Comparison of ENCODE assay signal across 12 cellular contexts in the genomic region with DNA sequence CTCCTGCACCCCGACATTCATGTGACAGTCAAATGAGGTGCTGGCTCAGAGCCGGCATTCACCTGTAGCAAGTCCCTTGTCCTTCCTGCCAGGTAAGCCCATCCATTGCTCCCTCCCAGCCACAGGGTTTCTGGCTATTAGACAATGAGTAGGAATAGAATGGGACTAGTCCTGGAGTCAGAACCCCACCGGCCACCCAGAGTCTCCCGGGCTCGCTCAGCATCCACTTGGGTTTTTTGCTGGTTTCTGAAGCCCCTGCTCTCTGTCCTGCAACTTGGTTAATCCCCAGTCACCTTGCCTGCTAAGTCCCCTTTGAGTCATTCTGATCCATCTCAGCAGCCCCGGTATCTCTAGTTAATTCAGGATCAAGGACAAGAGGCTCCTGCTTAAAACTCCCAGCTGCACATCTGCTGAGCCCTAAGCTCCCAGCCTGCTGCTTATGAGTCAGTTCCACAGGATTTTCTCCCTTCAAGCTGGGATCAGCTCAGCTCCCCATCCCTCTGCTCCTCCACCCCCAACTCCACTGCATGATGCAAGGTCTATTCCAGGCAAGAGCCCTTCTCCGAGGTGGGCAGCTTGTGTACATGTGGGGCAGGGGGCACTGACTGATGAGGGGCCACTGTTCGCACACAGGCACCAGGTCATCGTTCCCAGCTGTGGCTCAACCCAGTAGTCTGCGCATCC. TPM values are rescaled to one million over a fixed set of nuclear protein-coding genes. Genes with fewer than 3 reads are reported as not detected.
DNase-seq lines count a peak whose midpoint lies in the region; TF ChIP-seq lines count a peak whose summit lies in the region.
"Had no signal": no experiment of that assay in that cellular context is flagged by ENCODE, and none has a peak within 500 bp of the region (broad histone marks: within the 10 kb centered on the region; RNA-seq: fewer than 3 reads in every experiment).

No MANE protein-coding gene starts in this region.

- H3K9ac ChIP-seq in Karpas-422 (ENCODE audit: low read length): no peak overlapping the region
- H3K9ac ChIP-seq: parathyroid adenoma had no signal

- DNase-seq in AG20443 (ENCODE audit: low spot score) (peak; percentile 79), NCI-H2171 treated with DMSO at 0.1 percent for 48 hours (lab: John Stamatoyannopoulos, UW) (peak; percentile 64), dedifferentiated amniotic fluid mesenchymal stem cell (ENCODE audit: extremely low spot score) (peak; percentile 73), retina (no peak), RPMI8226 (no peak), Karpas-422 (no peak), Kasumi-1 (lab: John Stamatoyannopoulos, UW) (no peak)
- DNase-seq: activated naive CD4-positive, alpha-beta T cell treated with anti-CD3 and anti-CD28 coated beads, Interleukin-2, amount 10 ng/mL, durations not matched to agents 7 days and 5 days; Caco-2; NCI-H345 had no signal

- H3K4me3 ChIP-seq in Karpas-422 (ENCODE audit: low read length): no peak overlapping the region

- no peaks in the 10 kb centered on the region for H4K20me1 ChIP-seq in Karpas-422 (ENCODE audit: insufficient read depth, low read depth, low read length)

- H3K4me3 Mint-ChIP-seq in nephron: no peak overlapping the region
- H3K4me3 Mint-ChIP-seq: activated naive CD4-positive, alpha-beta T cell treated with anti-CD3 and anti-CD28 coated beads, Interleukin-2, amount 10 ng/mL, durations not matched to agents 7 days and 5 days had no signal

- H2AFZ ChIP-seq in Karpas-422 (ENCODE audit: low read length): no peak overlapping the region
- H2AFZ ChIP-seq: parathyroid adenoma had no signal

- H3K27me3 ChIP-seq in Karpas-422 (ENCODE audit: low read length): no peaks in the 10 kb centered on the region

- no peaks in the 10 kb centered on the region for H3K79me2 ChIP-seq in Karpas-422 (ENCODE audit: low read length)
- H3K79me2 ChIP-seq: parathyroid adenoma had no signal

- H3K27ac ChIP-seq in Karpas-422 (ENCODE audit: low read length): no peak overlapping the region
- H3K27ac ChIP-seq: parathyroid adenoma had no signal

- H3K27ac Mint-ChIP-seq in nephron: peak overlapping the region in 2 of 3 experiments; percentile 51 to 69
- H3K27ac Mint-ChIP-seq: activated naive CD4-positive, alpha-beta T cell treated with anti-CD3 and anti-CD28 coated beads, Interleukin-2, amount 10 ng/mL, durations not matched to agents 7 days and 5 days had no signal

- H3K36me3 ChIP-seq in Karpas-422 (ENCODE audit: insufficient read depth, low read length): no peaks in the 10 kb centered on the region

- H3K4me1 Mint-ChIP-seq in nephron: peaks cover 61% of the 10 kb centered on the region

- peaks cover 6% of the 10 kb centered on the region for H3K27me3 Mint-ChIP-seq in nephron (ENCODE audit: low read depth)

- no peaks in the 10 kb centered on the region for H3K9me2 ChIP-seq in Karpas-422 (replicated peaks; ENCODE audit: insufficient read depth, low read length)

- H3K9me3 ChIP-seq in Karpas-422 (ENCODE audit: low read length): no peaks in the 10 kb centered on the region
- H3K9me3 ChIP-seq: Caco-2 had no signal

- TF ChIP-seq CTCF in nephron (IDR thresholded peaks at IDR 0.05; ENCODE audit: unreplicated experiment in 3 of 3): no peak

- H3K4me1 ChIP-seq in Karpas-422 (ENCODE audit: low read length): peaks cover 14% of the 10 kb centered on the region
- H3K4me1 ChIP-seq: Caco-2 had no signal

- no peak overlapping the region for H3K4me2 ChIP-seq in Karpas-422 (ENCODE audit: low read depth, low read length, poor library complexity, severe bottlenecking)

- peaks cover 31% of the 10 kb centered on the region for H3K36me3 Mint-ChIP-seq in nephron (ENCODE audit: low read depth)
- H3K36me3 Mint-ChIP-seq: activated naive CD4-positive, alpha-beta T cell treated with anti-CD3 and anti-CD28 coated beads, Interleukin-2, amount 10 ng/mL, durations not matched to agents 7 days and 5 days had no signal

- no peaks in the 10 kb centered on the region for H3K9me3 Mint-ChIP-seq in nephron
- H3K9me3 Mint-ChIP-seq: activated naive CD4-positive, alpha-beta T cell treated with anti-CD3 and anti-CD28 coated beads, Interleukin-2, amount 10 ng/mL, durations not matched to agents 7 days and 5 days had no signal

RNA-seq across cellular contexts. Expression of a gene that starts 19.9 kb away (rescaled TPM):
- total RNA-seq in Karpas-422 (2014; rRNA removed; shearing (Covaris generic); ENCODE audit: low replicate concordance): 35.1 and 61.3 TPM in 2 replicates

Comparison
In these comparisons a context has a peak if more than half of its experiments do, and no peak if none do; other contexts are left out.
1. DNase-seq: peak in AG20443 (single experiment), NCI-H2171 treated with DMSO at 0.1 percent for 48 hours (single experiment) and dedifferentiated amniotic fluid mesenchymal stem cell (single experiment); none in retina (single experiment), RPMI8226 (single experiment), Karpas-422 (single experiment) and Kasumi-1 (0 of 2).